Comparison of ENCODE assay signal across 13 cellular contexts in the genomic region with DNA sequence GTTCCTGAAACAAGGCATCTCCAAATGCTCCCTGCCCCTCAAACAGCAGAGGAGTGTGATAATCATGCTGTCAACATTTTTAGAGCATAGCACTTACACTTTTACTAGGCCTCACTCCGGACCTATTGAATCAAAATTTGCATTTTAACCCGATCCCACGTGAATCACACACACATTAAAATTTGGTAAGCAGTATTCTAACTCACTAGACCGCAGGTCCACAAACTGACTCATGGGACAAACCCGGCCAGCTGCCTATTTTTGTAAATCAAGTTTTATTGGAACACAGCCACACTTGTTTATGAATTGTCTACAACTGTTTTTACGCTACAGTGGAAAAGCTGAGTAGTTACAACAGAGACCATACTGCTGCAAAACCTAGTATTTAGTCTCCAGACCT. TPM values are rescaled to one million over a fixed set of nuclear protein-coding genes. Genes with fewer than 3 reads are reported as not detected.
A peak's percentile ranks its signal among the peaks of the same experiment; 100 is the strongest.
DNase-seq lines count a peak whose midpoint lies in the region; ATAC-seq and TF ChIP-seq lines count a peak whose summit lies in the region.
"Had no signal": no experiment of that assay in that cellular context is flagged by ENCODE, and none has a peak within 500 bp of the region (broad histone marks: within the 10 kb centered on the region; RNA-seq: fewer than 3 reads in every experiment).

No MANE protein-coding gene starts in this region.

- no peak for TF ChIP-seq EP300 in esophagus muscularis mucosa (IDR thresholded peaks at IDR 0.05)

- DNase-seq in AG04450 (ENCODE audit: low read depth, low spot score) (peak; percentile 62), RWPE1 (ENCODE audit: low spot score) (peak; percentile 36), esophagus muscularis mucosa (ENCODE audit: extremely low spot score) (no peak), osteoblast (ENCODE audit: insufficient read length, low spot score, missing footprints) (peak; percentile 73), endodermal cell (no peak)
- no peak for DNase-seq in activated effector memory CD4-positive, alpha-beta T cell treated with anti-CD3 and anti-CD28 coated beads, Interleukin-2, amount 50 U/mL, for 16 hours
- DNase-seq in naive thymus-derived CD8-positive, alpha-beta T cell: no peak
- DNase-seq: glutamatergic neuron; NCI-H1092; stimulated activated CD4-positive, alpha-beta T cell treated with anti-CD3 and anti-CD28 coated beads, Interleukin-15, amount 100 ng/mL, for 24 hours had no signal

- H3K4me3 Mint-ChIP-seq in naive thymus-derived CD8-positive, alpha-beta T cell: no peak overlapping the region
- no peak overlapping the region for H3K4me3 Mint-ChIP-seq in endodermal cell
- H3K4me3 Mint-ChIP-seq: brain; stimulated activated naive CD8-positive, alpha-beta T cell treated with anti-CD3 and anti-CD28 coated beads, Interleukin-15, Interleukin-2, amounts not matched to agents 100 ng/mL and 50 ng/mL, for 24 hours had no signal

- 81% methylated on average over 6 of the region's 6 CpGs for WGBS in esophagus muscularis mucosa
- WGBS in endodermal cell (ENCODE audit: insufficient coverage in 1 of 2, insufficient read length in 1 of 2), 2 experiments: 89 to 91% methylated on average over 6 of the region's 6 CpGs

- CTCF ChIA-PET in AG04450 (lab: Charles Lee) (interaction anchor here (1.7 to 3.6 kb wide), 2 partner anchors 11 to 22 kb away, joined by 5 to 30 read pairs; no protein-coding TSS in a partner anchor), RWPE1 (lab: Yijun Ruan, JAX) (interaction anchor here (1.0 to 2.6 kb wide), 2 partner anchors 10 to 11 kb away, joined by 5 to 21 read pairs; no protein-coding TSS in a partner anchor)

- no peaks in the 10 kb centered on the region for H3K9me3 Mint-ChIP-seq in naive thymus-derived CD8-positive, alpha-beta T cell
- no peaks in the 10 kb centered on the region for H3K9me3 Mint-ChIP-seq in endodermal cell
- H3K9me3 Mint-ChIP-seq: brain; stimulated activated naive CD8-positive, alpha-beta T cell treated with anti-CD3 and anti-CD28 coated beads, Interleukin-15, Interleukin-2, amounts not matched to agents 100 ng/mL and 50 ng/mL, for 24 hours had no signal

- H3K4me1 Mint-ChIP-seq in naive thymus-derived CD8-positive, alpha-beta T cell: peaks cover 0 to 4% (median 0%) of the 10 kb centered on the region in 4 donors
- H3K4me1 Mint-ChIP-seq in endodermal cell: peaks cover 85% of the 10 kb centered on the region

- POLR2A ChIA-PET in AG04450 (lab: Yijun Ruan, JAX) (no interaction called here), RWPE1 (lab: Yijun Ruan, JAX; ENCODE audit: low non-redundant PET) (no interaction called here)
- POLR2A ChIA-PET in naive thymus-derived CD8-positive, alpha-beta T cell (lab: Charles Lee): no interaction called here

- H3K27me3 ChIP-seq in AG04450 (ENCODE audit: control insufficient read depth, insufficient read depth, low read length) (no peaks in the 10 kb centered on the region), esophagus muscularis mucosa (no peaks in the 10 kb centered on the region), osteoblast (ENCODE audit: insufficient read depth, low read length) (no peaks in the 10 kb centered on the region), endodermal cell (ENCODE audit: control insufficient read depth, insufficient read depth, low read length, poor library complexity, severe bottlenecking) (no peaks in the 10 kb centered on the region)

- H3K4me2 ChIP-seq in osteoblast (ENCODE audit: insufficient read depth, low read length): peak overlapping the region; percentile 3

- peak overlapping the region; percentile 20 for H2AFZ ChIP-seq in osteoblast (ENCODE audit: low read length)

- peaks cover 21 to 73% (median 44%) of the 10 kb centered on the region in 4 donors for H3K36me3 ChIP-seq in esophagus muscularis mucosa
- peaks cover 44% of the 10 kb centered on the region for H3K36me3 ChIP-seq in osteoblast (ENCODE audit: insufficient read depth, low read length)
- H3K36me3 ChIP-seq in endodermal cell (ENCODE audit: control insufficient read depth, insufficient read depth, low read length): peaks cover 13% of the 10 kb centered on the region

- no peak overlapping the region for H3K4me3 ChIP-seq in AG04450 (ENCODE audit: low read depth, low read length)
- no peak overlapping the region for H3K4me3 ChIP-seq in esophagus muscularis mucosa
- H3K4me3 ChIP-seq in osteoblast (ENCODE audit: insufficient read depth, low read length): no peak overlapping the region
- no peak overlapping the region for H3K4me3 ChIP-seq in endodermal cell (ENCODE audit: low read length)

- H3K27me3 Mint-ChIP-seq in naive thymus-derived CD8-positive, alpha-beta T cell: no peaks in the 10 kb centered on the region
- no peaks in the 10 kb centered on the region for H3K27me3 Mint-ChIP-seq in endodermal cell (ENCODE audit: insufficient read depth)
- H3K27me3 Mint-ChIP-seq: brain; stimulated activated naive CD8-positive, alpha-beta T cell treated with anti-CD3 and anti-CD28 coated beads, Interleukin-15, Interleukin-2, amounts not matched to agents 100 ng/mL and 50 ng/mL, for 24 hours had no signal

- H4K20me1 ChIP-seq in osteoblast (ENCODE audit: insufficient read depth, low read length): no peaks in the 10 kb centered on the region

- ATAC-seq in naive thymus-derived CD8-positive, alpha-beta T cell: no peak
- ATAC-seq in GM19455 (IDR thresholded peaks at IDR 0.05; ENCODE audit: unreplicated experiment): no peak

- peak overlapping the region in 2 of 10 donors; percentile 3 to 29 for H3K27ac Mint-ChIP-seq in naive thymus-derived CD8-positive, alpha-beta T cell
- no peak overlapping the region for H3K27ac Mint-ChIP-seq in endodermal cell
- H3K27ac Mint-ChIP-seq: stimulated activated naive CD8-positive, alpha-beta T cell treated with anti-CD3 and anti-CD28 coated beads, Interleukin-15, Interleukin-2, amounts not matched to agents 100 ng/mL and 50 ng/mL, for 24 hours had no signal

- H3K27ac ChIP-seq in AG04450 (ENCODE audit: low read depth, low read length) (peak overlapping the region; percentile 87), RWPE1 (no peak overlapping the region), esophagus muscularis mucosa (replicated peaks in 1 of 4) (peak overlapping the region; percentile 12 to 60 (median 40)), osteoblast (ENCODE audit: low read depth, low read length) (peak overlapping the region; percentile 85), endodermal cell (ENCODE audit: low read depth, low read length) (no peak overlapping the region)

- intact Hi-C loops in esophagus muscularis mucosa (cut with DNase I): no loop called here

- H3K4me1 ChIP-seq in esophagus muscularis mucosa (peaks cover 26 to 40% (median 33%) of the 10 kb centered on the region in 4 donors), osteoblast (ENCODE audit: insufficient read depth, low read length) (peaks cover 34% of the 10 kb centered on the region), endodermal cell (ENCODE audit: control insufficient read depth, insufficient read depth, low read length) (peaks cover 38% of the 10 kb centered on the region)

- TF ChIP-seq CTCF in AG04450 (IDR thresholded peaks at IDR 0.05; ENCODE audit: low read depth, low read length) (no peak), RWPE1 (conservative IDR thresholded peaks at IDR 0.05; ENCODE audit: low read depth) (no peak), esophagus muscularis mucosa (IDR thresholded peaks at IDR 0.05) (no peak), osteoblast (IDR thresholded peaks at IDR 0.05; ENCODE audit: extremely low read depth, low read depth, low read length) (no peak), endodermal cell (conservative IDR thresholded peaks at IDR 0.05) (no peak)

- peaks cover 0 to 78% (median 11%) of the 10 kb centered on the region in 3 donors for H3K36me3 Mint-ChIP-seq in naive thymus-derived CD8-positive, alpha-beta T cell
- H3K36me3 Mint-ChIP-seq in endodermal cell (ENCODE audit: low read depth): peaks cover 21% of the 10 kb centered on the region

- no peaks in the 10 kb centered on the region for H3K79me2 ChIP-seq in osteoblast (ENCODE audit: insufficient read depth, low read length)

- TF ChIP-seq POLR2A in esophagus muscularis mucosa (IDR thresholded peaks at IDR 0.05; ENCODE audit: low read depth): no peak

- H3K9me3 ChIP-seq in AG04450 (ENCODE audit: control insufficient read depth, insufficient read depth, low read length) (no peaks in the 10 kb centered on the region), esophagus muscularis mucosa (no peaks in the 10 kb centered on the region), osteoblast (ENCODE audit: low read depth, low read length) (no peaks in the 10 kb centered on the region), endodermal cell (ENCODE audit: control insufficient read depth, low read length) (no peaks in the 10 kb centered on the region)

- H3K9ac ChIP-seq in endodermal cell (ENCODE audit: extremely low read depth, low read length, poor library complexity, severe bottlenecking): no peak overlapping the region

RNA-seq across cellular contexts. Expression of a gene that starts 43.3 kb away (rescaled TPM):
- 64.9 and 78.8 TPM in 2 replicates for polyA plus RNA-seq in AG04450 (2011; rRNA removed)
- 178 and 235 TPM in 2 replicates for polyA minus RNA-seq in AG04450 (2011; rRNA and poly(A)+ RNA removed)
- total RNA-seq in esophagus muscularis mucosa (100 to 1,000 TPM in 2 of 4 donors, 10 to 100 TPM in 2; 87.6 to 118 (median 95.8) TPM), osteoblast (124 TPM in 2 replicates), endodermal cell (10 to 100 TPM; 32.3 to 37.5 TPM)
- total RNA-seq in naive thymus-derived CD8-positive, alpha-beta T cell: 10 to 100 TPM; 66.3 to 66.7 TPM
- 10 to 100 TPM; 12.9 to 34.1 (median 21.6) TPM for polyA plus RNA-seq in naive thymus-derived CD8-positive, alpha-beta T cell
- 30.3 TPM for polyA plus RNA-seq in endodermal cell (2013, experiment 1 of 2)
- 23.8 TPM for polyA plus RNA-seq in endodermal cell (2013, experiment 2 of 2)

Comparison
In these comparisons a context has a peak if more than half of its experiments do, and no peak if none do; other contexts are left out.
1. DNase-seq: peak in AG04450 (single experiment), RWPE1 (single experiment) and osteoblast (single experiment); none in esophagus muscularis mucosa (single experiment), activated effector memory CD4-positive, alpha-beta T cell treated with anti-CD3 and anti-CD28 coated beads, Interleukin-2, amount 50 U/mL, for 16 hours (single experiment), naive thymus-derived CD8-positive, alpha-beta T cell (0 of 10) and endodermal cell (single experiment).
2. H3K27ac ChIP-seq: peak in AG04450 (single experiment), esophagus muscularis mucosa (4 of 4) and osteoblast (single experiment); none in RWPE1 (single experiment) and endodermal cell (single experiment).